Comparison of ENCODE assay signal across 1 cellular context in genomic region chr16:396199-396598, GRCh38.
TF ChIP-seq lines count a peak whose summit lies in the region.

No MANE protein-coding gene starts in this region.

TF ChIP-seq in SK-N-SH treated with all-trans-retinoic acid at 6 μM for 48 hours, 23 proteins besides CTCF, POLR2A, EP300 and RAD21 (continued from another document):
- TF ChIP-seq, protein P1, sequence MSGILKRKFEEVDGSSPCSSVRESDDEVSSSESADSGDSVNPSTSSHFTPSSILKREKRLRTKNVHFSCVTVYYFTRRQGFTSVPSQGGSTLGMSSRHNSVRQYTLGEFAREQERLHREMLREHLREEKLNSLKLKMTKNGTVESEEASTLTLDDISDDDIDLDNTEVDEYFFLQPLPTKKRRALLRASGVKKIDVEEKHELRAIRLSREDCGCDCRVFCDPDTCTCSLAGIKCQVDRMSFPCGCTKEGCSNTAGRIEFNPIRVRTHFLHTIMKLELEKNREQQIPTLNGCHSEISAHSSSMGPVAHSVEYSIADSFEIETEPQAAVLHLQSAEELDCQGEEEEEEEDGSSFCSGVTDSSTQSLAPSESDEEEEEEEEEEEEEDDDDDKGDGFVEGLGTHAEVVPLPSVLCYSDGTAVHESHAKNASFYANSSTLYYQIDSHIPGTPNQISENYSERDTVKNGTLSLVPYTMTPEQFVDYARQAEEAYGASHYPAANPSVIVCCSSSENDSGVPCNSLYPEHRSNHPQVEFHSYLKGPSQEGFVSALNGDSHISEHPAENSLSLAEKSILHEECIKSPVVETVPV (CRISPR knock-in tag; IDR thresholded peaks at IDR 0.05): no peak
- TF ChIP-seq TOX (CRISPR knock-in tag; IDR thresholded peaks at IDR 0.05; ENCODE audit: borderline replicate concordance) (no peak), ZNF565 (CRISPR knock-in tag; conservative IDR thresholded peaks at IDR 0.05; ENCODE audit: low read depth) (no peak), ZNF8 (CRISPR knock-in tag; IDR thresholded peaks at IDR 0.05) (no peak), BACH2 (CRISPR knock-in tag; IDR thresholded peaks at IDR 0.05; ENCODE audit: borderline replicate concordance) (no peak), ARNTL (CRISPR knock-in tag; IDR thresholded peaks at IDR 0.05; ENCODE audit: borderline replicate concordance, low read depth) (no peak), TCF4 (CRISPR knock-in tag; IDR thresholded peaks at IDR 0.05; ENCODE audit: borderline replicate concordance) (no peak), SNAI2 (CRISPR knock-in tag; IDR thresholded peaks at IDR 0.05) (no peak), OSR1 (CRISPR knock-in tag; IDR thresholded peaks at IDR 0.05) (no peak)
- TF ChIP-seq, protein P2, sequence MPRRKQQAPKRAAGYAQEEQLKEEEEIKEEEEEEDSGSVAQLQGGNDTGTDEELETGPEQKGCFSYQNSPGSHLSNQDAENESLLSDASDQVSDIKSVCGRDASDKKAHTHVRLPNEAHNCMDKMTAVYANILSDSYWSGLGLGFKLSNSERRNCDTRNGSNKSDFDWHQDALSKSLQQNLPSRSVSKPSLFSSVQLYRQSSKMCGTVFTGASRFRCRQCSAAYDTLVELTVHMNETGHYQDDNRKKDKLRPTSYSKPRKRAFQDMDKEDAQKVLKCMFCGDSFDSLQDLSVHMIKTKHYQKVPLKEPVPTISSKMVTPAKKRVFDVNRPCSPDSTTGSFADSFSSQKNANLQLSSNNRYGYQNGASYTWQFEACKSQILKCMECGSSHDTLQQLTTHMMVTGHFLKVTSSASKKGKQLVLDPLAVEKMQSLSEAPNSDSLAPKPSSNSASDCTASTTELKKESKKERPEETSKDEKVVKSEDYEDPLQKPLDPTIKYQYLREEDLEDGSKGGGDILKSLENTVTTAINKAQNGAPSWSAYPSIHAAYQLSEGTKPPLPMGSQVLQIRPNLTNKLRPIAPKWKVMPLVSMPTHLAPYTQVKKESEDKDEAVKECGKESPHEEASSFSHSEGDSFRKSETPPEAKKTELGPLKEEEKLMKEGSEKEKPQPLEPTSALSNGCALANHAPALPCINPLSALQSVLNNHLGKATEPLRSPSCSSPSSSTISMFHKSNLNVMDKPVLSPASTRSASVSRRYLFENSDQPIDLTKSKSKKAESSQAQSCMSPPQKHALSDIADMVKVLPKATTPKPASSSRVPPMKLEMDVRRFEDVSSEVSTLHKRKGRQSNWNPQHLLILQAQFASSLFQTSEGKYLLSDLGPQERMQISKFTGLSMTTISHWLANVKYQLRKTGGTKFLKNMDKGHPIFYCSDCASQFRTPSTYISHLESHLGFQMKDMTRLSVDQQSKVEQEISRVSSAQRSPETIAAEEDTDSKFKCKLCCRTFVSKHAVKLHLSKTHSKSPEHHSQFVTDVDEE (CRISPR knock-in tag; IDR thresholded peaks at IDR 0.05): no peak
- TF ChIP-seq, protein P3, sequence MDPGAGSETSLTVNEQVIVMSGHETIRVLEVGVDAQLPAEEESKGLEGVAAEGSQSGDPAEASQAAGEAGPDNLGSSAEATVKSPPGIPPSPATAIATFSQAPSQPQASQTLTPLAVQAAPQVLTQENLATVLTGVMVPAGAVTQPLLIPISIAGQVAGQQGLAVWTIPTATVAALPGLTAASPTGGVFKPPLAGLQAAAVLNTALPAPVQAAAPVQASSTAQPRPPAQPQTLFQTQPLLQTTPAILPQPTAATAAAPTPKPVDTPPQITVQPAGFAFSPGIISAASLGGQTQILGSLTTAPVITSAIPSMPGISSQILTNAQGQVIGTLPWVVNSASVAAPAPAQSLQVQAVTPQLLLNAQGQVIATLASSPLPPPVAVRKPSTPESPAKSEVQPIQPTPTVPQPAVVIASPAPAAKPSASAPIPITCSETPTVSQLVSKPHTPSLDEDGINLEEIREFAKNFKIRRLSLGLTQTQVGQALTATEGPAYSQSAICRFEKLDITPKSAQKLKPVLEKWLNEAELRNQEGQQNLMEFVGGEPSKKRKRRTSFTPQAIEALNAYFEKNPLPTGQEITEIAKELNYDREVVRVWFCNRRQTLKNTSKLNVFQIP (CRISPR knock-in tag; IDR thresholded peaks at IDR 0.05; ENCODE audit: borderline replicate concordance, low read depth): no peak
